35 cellular contexts compared by ENCODE assay signal in genomic region chr9:93247099-93247865, GRCh38.
"Had no signal": no experiment of that assay in that cellular context is flagged by ENCODE, and none has a peak within 500 bp of the region (broad histone marks: within the 10 kb centered on the region; RNA-seq: fewer than 3 reads in every experiment).

No MANE protein-coding gene starts in this region.

- H3K4me1 ChIP-seq: adrenal gland had no signal

- H3K27me3 ChIP-seq: adrenal gland, body of pancreas, dorsolateral prefrontal cortex, gastrocnemius medialis had no signal

- H3K4me3 Mint-ChIP-seq: activated CD4-positive, alpha-beta memory T cell treated with anti-CD3 and anti-CD28 coated beads for 36 hours; activated CD4-positive, alpha-beta T cell treated with anti-CD3 and anti-CD28 coated beads for 36 hours; activated CD4-positive, alpha-beta T cell treated with anti-CD3 and anti-CD28 coated beads, Interleukin-2, amount 10 ng/mL, durations not matched to agents 24 days and 14 days; activated CD8-positive, alpha-beta memory T cell treated with anti-CD3 and anti-CD28 coated beads, Interleukin-2, amount 10 ng/mL, durations not matched to agents 7 days and 5 days; activated CD8-positive, alpha-beta T cell treated with anti-CD3 and anti-CD28 coated beads, Interleukin-2, amount 10 ng/mL, durations not matched to agents 7 days and 5 days; activated naive CD4-positive, alpha-beta T cell treated with anti-CD3 and anti-CD28 coated beads for 36 hours; activated naive CD4-positive, alpha-beta T cell treated with anti-CD3 and anti-CD28 coated beads, Interleukin-2, amount 50 U/mL, for 24 hours; activated naive CD8-positive, alpha-beta T cell treated with anti-CD3 and anti-CD28 coated beads for 36 hours; activated naive CD8-positive, alpha-beta T cell treated with anti-CD3 and anti-CD28 coated beads, Interleukin-2, amount 50 U/mL, for 24 hours; activated T-helper 1 cell treated with anti-CD3 and anti-CD28 coated beads, Interleukin-12 subunit alpha, Interleukin-12 subunit beta, Interleukin-2, Interleukin-4 antibody, amounts not matched to agents 30 ng/mL and 10 ng/mL and 1 ng/mL, durations not matched to agents 14 hours and 24 hours and 36 hours; dendritic cell treated with granulocyte-macrophage colony-stimulating factor and Interleukin-4, amounts not matched to agents 40 ng/mL and 50 ng/mL, for 4 days; endodermal cell; T-helper 17 cell; T-helper 2 cell treated with Interferon-gamma antibody and Interleukin-4, amounts not matched to agents 5 μg/mL and 100 μg/mL, for 36 hours had no signal

- H3K9me3 ChIP-seq: adrenal gland, body of pancreas, gastrocnemius medialis had no signal

- H3K27ac ChIP-seq: adrenal gland, coronary artery had no signal

- H3K4me1 Mint-ChIP-seq: activated CD4-positive, alpha-beta T cell treated with anti-CD3 and anti-CD28 coated beads for 36 hours; activated CD4-positive, alpha-beta T cell treated with anti-CD3 and anti-CD28 coated beads, Interleukin-2, amount 10 ng/mL, durations not matched to agents 24 days and 14 days; activated CD8-positive, alpha-beta memory T cell treated with anti-CD3 and anti-CD28 coated beads, Interleukin-2, amount 10 ng/mL, durations not matched to agents 7 days and 5 days; activated naive CD4-positive, alpha-beta T cell treated with anti-CD3 and anti-CD28 coated beads, Interleukin-2, amount 50 U/mL, for 24 hours; activated naive CD8-positive, alpha-beta T cell treated with anti-CD3 and anti-CD28 coated beads for 36 hours; activated naive CD8-positive, alpha-beta T cell treated with anti-CD3 and anti-CD28 coated beads, Interleukin-2, amount 50 U/mL, for 24 hours; endodermal cell had no signal

- H3K36me3 Mint-ChIP-seq: activated CD4-positive, alpha-beta memory T cell treated with anti-CD3 and anti-CD28 coated beads for 36 hours; activated CD8-positive, alpha-beta memory T cell treated with anti-CD3 and anti-CD28 coated beads, Interleukin-2, amount 10 ng/mL, durations not matched to agents 7 days and 5 days; activated naive CD4-positive, alpha-beta T cell treated with anti-CD3 and anti-CD28 coated beads, Interleukin-2, amount 50 U/mL, for 24 hours; activated naive CD8-positive, alpha-beta T cell treated with anti-CD3 and anti-CD28 coated beads for 36 hours had no signal

- H3K9me3 Mint-ChIP-seq: activated CD4-positive, alpha-beta memory T cell treated with anti-CD3 and anti-CD28 coated beads for 36 hours; activated CD4-positive, alpha-beta T cell treated with anti-CD3 and anti-CD28 coated beads, Interleukin-2, amount 10 ng/mL, durations not matched to agents 24 days and 14 days; activated naive CD4-positive, alpha-beta T cell treated with anti-CD3 and anti-CD28 coated beads for 36 hours; activated naive CD4-positive, alpha-beta T cell treated with anti-CD3 and anti-CD28 coated beads, Interleukin-2, amount 50 U/mL, for 24 hours; activated naive CD8-positive, alpha-beta T cell treated with anti-CD3 and anti-CD28 coated beads for 36 hours; activated naive CD8-positive, alpha-beta T cell treated with anti-CD3 and anti-CD28 coated beads, Interleukin-2, amount 50 U/mL, for 24 hours; activated T-helper 1 cell treated with anti-CD3 and anti-CD28 coated beads, Interleukin-12 subunit alpha, Interleukin-12 subunit beta, Interleukin-2, Interleukin-4 antibody, amounts not matched to agents 30 ng/mL and 10 ng/mL and 1 ng/mL, durations not matched to agents 14 hours and 24 hours and 36 hours; activated T-helper 2 cell treated with anti-CD3 and anti-CD28 coated beads, Interferon-gamma antibody, Interleukin-2, Interleukin-4, amounts not matched to agents 10 μg/mL and 5 μg/mL and 100 μg/mL, durations not matched to agents 14 hours and 24 hours and 36 hours; dendritic cell treated with granulocyte-macrophage colony-stimulating factor and Interleukin-4, amounts not matched to agents 40 ng/mL and 50 ng/mL, for 4 days; endodermal cell; T-helper 2 cell treated with Interferon-gamma antibody and Interleukin-4, amounts not matched to agents 5 μg/mL and 100 μg/mL, for 36 hours had no signal

- DNase-seq: activated CD4-positive, alpha-beta memory T cell treated with anti-CD3 and anti-CD28 coated beads for 36 hours; activated CD4-positive, alpha-beta T cell treated with anti-CD3 and anti-CD28 coated beads for 36 hours; activated CD4-positive, alpha-beta T cell treated with anti-CD3 and anti-CD28 coated beads, Interleukin-2, amount 10 ng/mL, durations not matched to agents 24 days and 14 days; activated CD4-positive, CD25-positive, alpha-beta regulatory T cell; activated CD4-positive, CD25-positive, alpha-beta regulatory T cell treated with anti-CD3 and anti-CD28 coated beads, Interleukin-2, amount 50 U/mL, for 72 hours; activated CD8-positive, alpha-beta memory T cell treated with anti-CD3 and anti-CD28 coated beads, Interleukin-2, amount 10 ng/mL, durations not matched to agents 7 days and 5 days; activated CD8-positive, alpha-beta memory T cell treated with anti-CD3 and anti-CD28 coated beads, Interleukin-2, amount 50 U/mL, for 4 hours; activated CD8-positive, alpha-beta T cell treated with anti-CD3 and anti-CD28 coated beads, Interleukin-2, amount 10 ng/mL, durations not matched to agents 7 days and 5 days; activated effector memory CD4-positive, alpha-beta T cell treated with anti-CD3 and anti-CD28 coated beads, Interleukin-2, amount 50 U/mL, for 16 hours; activated naive CD4-positive, alpha-beta T cell treated with anti-CD3 and anti-CD28 coated beads for 36 hours; activated naive CD8-positive, alpha-beta T cell treated with anti-CD3 and anti-CD28 coated beads for 36 hours; activated naive CD8-positive, alpha-beta T cell treated with anti-CD3 and anti-CD28 coated beads, Interleukin-2, amount 50 U/mL, for 24 hours; activated T-cell treated with anti-CD3 and anti-CD28 coated beads, Interleukin-2, amount 50 U/mL, for 1 hour; activated T-cell treated with anti-CD3 and anti-CD28 coated beads, Interleukin-2, amount 50 U/mL, for 48 hours; adrenal gland; amygdala; aorta; body of pancreas; central memory CD4-positive, alpha-beta T cell; cerebellar nuclear complex; dorsolateral prefrontal cortex; effector memory CD4-positive, alpha-beta T cell; endodermal cell; foreskin fibroblast; T-helper 1 cell; T-helper 17 cell; T1000 had no signal

- H3K27ac Mint-ChIP-seq: activated CD4-positive, alpha-beta memory T cell treated with anti-CD3 and anti-CD28 coated beads for 36 hours; activated CD4-positive, alpha-beta T cell treated with anti-CD3 and anti-CD28 coated beads for 36 hours; activated CD4-positive, alpha-beta T cell treated with anti-CD3 and anti-CD28 coated beads, Interleukin-2, amount 10 ng/mL, durations not matched to agents 24 days and 14 days; activated CD8-positive, alpha-beta memory T cell treated with anti-CD3 and anti-CD28 coated beads, Interleukin-2, amount 10 ng/mL, durations not matched to agents 7 days and 5 days; activated CD8-positive, alpha-beta T cell treated with anti-CD3 and anti-CD28 coated beads, Interleukin-2, amount 10 ng/mL, durations not matched to agents 7 days and 5 days; activated naive CD4-positive, alpha-beta T cell treated with anti-CD3 and anti-CD28 coated beads for 36 hours; activated naive CD4-positive, alpha-beta T cell treated with anti-CD3 and anti-CD28 coated beads, Interleukin-2, amount 50 U/mL, for 24 hours; activated naive CD8-positive, alpha-beta T cell treated with anti-CD3 and anti-CD28 coated beads for 36 hours; activated naive CD8-positive, alpha-beta T cell treated with anti-CD3 and anti-CD28 coated beads, Interleukin-2, amount 50 U/mL, for 24 hours; activated T-helper 1 cell treated with anti-CD3 and anti-CD28 coated beads, Interleukin-12 subunit alpha, Interleukin-12 subunit beta, Interleukin-2, Interleukin-4 antibody, amounts not matched to agents 30 ng/mL and 10 ng/mL and 1 ng/mL, durations not matched to agents 14 hours and 24 hours and 36 hours; activated T-helper 2 cell treated with anti-CD3 and anti-CD28 coated beads, Interferon-gamma antibody, Interleukin-2, Interleukin-4, amounts not matched to agents 10 μg/mL and 5 μg/mL and 100 μg/mL, durations not matched to agents 14 hours and 24 hours and 36 hours; dendritic cell treated with granulocyte-macrophage colony-stimulating factor and Interleukin-4, amounts not matched to agents 40 ng/mL and 50 ng/mL, for 4 days; endodermal cell; T-helper 2 cell treated with Interferon-gamma antibody and Interleukin-4, amounts not matched to agents 5 μg/mL and 100 μg/mL, for 36 hours had no signal

- ATAC-seq: activated CD4-positive, alpha-beta T cell treated with anti-CD3 and anti-CD28 coated beads for 36 hours; activated CD8-positive, alpha-beta memory T cell treated with anti-CD3 and anti-CD28 coated beads, Interleukin-2, amount 10 ng/mL, durations not matched to agents 7 days and 5 days; activated CD8-positive, alpha-beta T cell treated with anti-CD3 and anti-CD28 coated beads, Interleukin-2, amount 10 ng/mL, durations not matched to agents 7 days and 5 days; activated naive CD8-positive, alpha-beta T cell treated with anti-CD3 and anti-CD28 coated beads, Interleukin-2, amount 50 U/mL, for 24 hours; body of pancreas; esophagus mucosa; T-helper 17 cell had no signal

- H3K27me3 Mint-ChIP-seq: activated CD4-positive, alpha-beta memory T cell treated with anti-CD3 and anti-CD28 coated beads for 36 hours; activated CD4-positive, alpha-beta T cell treated with anti-CD3 and anti-CD28 coated beads for 36 hours; activated CD4-positive, alpha-beta T cell treated with anti-CD3 and anti-CD28 coated beads, Interleukin-2, amount 10 ng/mL, durations not matched to agents 24 days and 14 days; activated naive CD4-positive, alpha-beta T cell treated with anti-CD3 and anti-CD28 coated beads, Interleukin-2, amount 50 U/mL, for 24 hours; activated naive CD8-positive, alpha-beta T cell treated with anti-CD3 and anti-CD28 coated beads for 36 hours; activated naive CD8-positive, alpha-beta T cell treated with anti-CD3 and anti-CD28 coated beads, Interleukin-2, amount 50 U/mL, for 24 hours; T-helper 17 cell had no signal

- H3K4me3 ChIP-seq: adrenal gland, body of pancreas, coronary artery, dorsolateral prefrontal cortex, gastrocnemius medialis had no signal

- H3K36me3 ChIP-seq: adrenal gland, gastrocnemius medialis had no signal
